Comparison of ENCODE assay signal across 13 cellular contexts in the genomic region with DNA sequence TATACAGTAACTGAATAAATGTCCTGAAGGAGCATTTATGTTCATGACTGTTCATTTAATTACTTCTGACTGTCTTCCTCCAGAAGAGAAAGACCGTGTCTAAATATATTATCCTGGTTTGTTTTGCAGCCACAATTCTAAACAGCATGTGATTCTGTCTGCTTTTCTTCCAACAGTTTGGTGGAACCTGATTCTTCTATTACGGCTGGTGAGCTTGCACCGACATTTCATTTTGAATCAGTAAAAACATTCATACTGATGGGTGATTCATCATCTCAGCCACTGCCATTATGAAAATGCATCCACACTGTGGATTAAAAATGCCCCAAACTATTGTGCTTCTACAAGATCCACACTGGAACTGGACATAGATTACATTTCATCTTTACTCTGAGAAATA. TPM values are rescaled to one million over a fixed set of nuclear protein-coding genes. Genes with fewer than 3 reads are reported as not detected.
DNase-seq lines count a peak whose midpoint lies in the region; ATAC-seq and TF ChIP-seq lines count a peak whose summit lies in the region.
"Had no signal": no experiment of that assay in that cellular context is flagged by ENCODE, and none has a peak within 500 bp of the region (broad histone marks: within the 10 kb centered on the region; RNA-seq: fewer than 3 reads in every experiment).

No MANE protein-coding gene starts in this region.

- H3K27ac ChIP-seq in heart left ventricle = peak overlapping the region in 9 of 12 donors; percentile 14 to 68 (median 38)
- no peak overlapping the region for H3K27ac ChIP-seq in right cardiac atrium (ENCODE audit: low read length)
- H3K27ac ChIP-seq in naive thymus-derived CD4-positive, alpha-beta T cell (ENCODE audit: low read depth, low read length) = no peak overlapping the region
- H3K27ac ChIP-seq in uterus = peak overlapping the region; percentile 68 to 85

- H3K27ac Mint-ChIP-seq in naive thymus-derived CD4-positive, alpha-beta T cell = peak overlapping the region in 8 of 9 donors; percentile 30 to 97 (median 80)

- H3K4me1 Mint-ChIP-seq in naive thymus-derived CD4-positive, alpha-beta T cell = peaks cover 23 to 54% (median 45%) of the 10 kb centered on the region in 7 donors

- H3K27me3 ChIP-seq in heart left ventricle = no peaks in the 10 kb centered on the region
- H3K27me3 ChIP-seq in right cardiac atrium (ENCODE audit: control insufficient read depth, insufficient read depth) = no peaks in the 10 kb centered on the region
- H3K27me3 ChIP-seq in naive thymus-derived CD4-positive, alpha-beta T cell (ENCODE audit: control insufficient read depth in 2 of 2, insufficient read depth in 2 of 2, low read length in 2 of 2) = no peaks in the 10 kb centered on the region
- no peaks in the 10 kb centered on the region for H3K27me3 ChIP-seq in uterus

- no peak for DNase-seq in heart left ventricle
- DNase-seq in right cardiac atrium = no peak
- peak; percentile 46 for DNase-seq in choroid plexus epithelial cell (ENCODE audit: low read depth)
- no peak for DNase-seq in naive thymus-derived CD4-positive, alpha-beta T cell
- no peak for DNase-seq in uterus
- no peak for DNase-seq in central memory CD4-positive, alpha-beta T cell
- DNase-seq: DMS153; effector CD8-positive, alpha-beta T cell; NK-92 treated with Interleukin-12 subunit alpha and Interleukin-12 subunit beta, amount 100 ng/mL, for 24 hours; SHP77 treated with DMSO at 0.1 percent for 48 hours had no signal

- intact Hi-C loops in heart left ventricle (cut with DNase I) = loop anchor here in 1 of 10 donors (10.0 kb wide), 2 partner anchors 54 to 56 kb away; no protein-coding TSS in a partner anchor
- intact Hi-C loops in right cardiac atrium (cut with DNase I) = no loop called here
- intact Hi-C loops in naive thymus-derived CD4-positive, alpha-beta T cell (cut with micrococcal nuclease) = no loop called here
- intact Hi-C loops in uterus (cut with DNase I; ENCODE audit: low total_unique reads) = no loop called here

- CTCF ChIA-PET in naive thymus-derived CD4-positive, alpha-beta T cell (lab: Charles Lee) = no interaction called here

- TF ChIP-seq CTCF in heart left ventricle (IDR thresholded peaks at IDR 0.05) (no peak), choroid plexus epithelial cell (conservative IDR thresholded peaks at IDR 0.05; ENCODE audit: low read depth, low read length) (no peak), uterus (IDR thresholded peaks at IDR 0.05) (no peak)

- TF ChIP-seq POLR2A in heart left ventricle (IDR thresholded peaks at IDR 0.05) (no peak), uterus (IDR thresholded peaks at IDR 0.05) (no peak)

- H3K9me3 ChIP-seq in heart left ventricle (no peaks in the 10 kb centered on the region), right cardiac atrium (ENCODE audit: control insufficient read depth, low read length) (no peaks in the 10 kb centered on the region), uterus (no peaks in the 10 kb centered on the region)
- no peaks in the 10 kb centered on the region for H3K9me3 ChIP-seq in naive thymus-derived CD4-positive, alpha-beta T cell (ENCODE audit: control insufficient read depth in 2 of 3, low read length in 3 of 3)

- peaks cover 0 to 76% (median 58%) of the 10 kb centered on the region in 9 donors for H3K36me3 ChIP-seq in heart left ventricle
- peaks cover 0 to 51% (median 0%) of the 10 kb centered on the region in 3 experiments for H3K36me3 ChIP-seq in naive thymus-derived CD4-positive, alpha-beta T cell (ENCODE audit: control insufficient read depth in 2 of 3, insufficient read depth in 3 of 3, low read length in 3 of 3)
- H3K36me3 ChIP-seq in uterus = no peaks in the 10 kb centered on the region

- WGBS in heart left ventricle, 4 donors = 82 to 93% (median 83%) methylated on average over 3 of the region's 3 CpGs
- 89% methylated on average over 3 of the region's 3 CpGs for WGBS in right cardiac atrium

- peaks cover 0 to 1% (median 0%) of the 10 kb centered on the region in 11 donors for H3K9me3 Mint-ChIP-seq in naive thymus-derived CD4-positive, alpha-beta T cell

- ATAC-seq in heart left ventricle (no peak), right cardiac atrium (no peak), GM18870 (IDR thresholded peaks at IDR 0.05; ENCODE audit: unreplicated experiment) (no peak), HG02623 (IDR thresholded peaks at IDR 0.05; ENCODE audit: unreplicated experiment) (no peak)
- no peak for ATAC-seq in naive thymus-derived CD4-positive, alpha-beta T cell

- H3K27me3 Mint-ChIP-seq in naive thymus-derived CD4-positive, alpha-beta T cell = no peaks in the 10 kb centered on the region

- no peak overlapping the region for H3K4me3 Mint-ChIP-seq in naive thymus-derived CD4-positive, alpha-beta T cell

- POLR2A ChIA-PET in naive thymus-derived CD4-positive, alpha-beta T cell (lab: Charles Lee) = interaction anchor here (1.1 to 2.7 kb wide), 2 partner anchors 16 to 17 kb away, joined by 3 to 8 read pairs; a partner anchor contains a TSS

- H3K4me3 ChIP-seq in heart left ventricle (no peak overlapping the region), right cardiac atrium (ENCODE audit: low read length) (no peak overlapping the region), choroid plexus epithelial cell (ENCODE audit: low read depth, low read length) (no peak overlapping the region), uterus (no peak overlapping the region)
- H3K4me3 ChIP-seq in naive thymus-derived CD4-positive, alpha-beta T cell (ENCODE audit: low read length) = no peak overlapping the region
- H3K4me3 ChIP-seq: skin epidermis had no signal

- H3K36me3 Mint-ChIP-seq in naive thymus-derived CD4-positive, alpha-beta T cell = peaks cover 0 to 71% (median 33%) of the 10 kb centered on the region in 5 donors

- H3K4me1 ChIP-seq in heart left ventricle (peaks cover 14 to 82% (median 46%) of the 10 kb centered on the region in 12 donors), right cardiac atrium (ENCODE audit: control insufficient read depth, insufficient read depth, low read length) (peaks cover 21% of the 10 kb centered on the region), uterus (peaks cover 0 to 4% of the 10 kb centered on the region in 2 donors)
- H3K4me1 ChIP-seq in naive thymus-derived CD4-positive, alpha-beta T cell (ENCODE audit: control insufficient read depth in 2 of 2, insufficient read depth in 2 of 2, low read length in 2 of 2) = peaks cover 30 to 35% of the 10 kb centered on the region in 2 donors

RNA-seq across cellular contexts. Expression of a gene that starts 16.9 kb away (rescaled TPM):
- total RNA-seq in heart left ventricle (10 to 100 TPM in 1 of 9 donors, 1 to 10 TPM in 8; 6.3 to 11.5 (median 7.9) TPM), right cardiac atrium (1 to 10 TPM; 6.1 to 9.2 (median 7.9) TPM), uterus (10 to 100 TPM in 2 of 4 donors, 1 to 10 TPM in 2; 1.5 to 20.5 (median 9.4) TPM)
- polyA plus RNA-seq in heart left ventricle (10 to 100 TPM in 1 of 2 donors, 1 to 10 TPM in 1; 9.1 to 12.1 TPM), right cardiac atrium (12.5 TPM)
- 10 to 100 TPM in 3 of 5 experiments, 1 to 10 TPM in 2; 6.4 to 20.6 (median 18.5) TPM for total RNA-seq in naive thymus-derived CD4-positive, alpha-beta T cell
- polyA plus RNA-seq in naive thymus-derived CD4-positive, alpha-beta T cell = 10 to 100 TPM in 1 of 2 donors, 1 to 10 TPM in 1; 9.8 to 13.4 TPM

RNA-seq across cellular contexts. Expression of a gene that starts 17.0 kb away (rescaled TPM):
- total RNA-seq in heart left ventricle (10 to 100 TPM in 3 of 9 donors, 1 to 10 TPM in 6; 5.7 to 17.4 (median 9.0) TPM), right cardiac atrium (1 to 10 TPM; 5.1 to 8.3 (median 6.4) TPM), uterus (10 to 100 TPM; 14.7 to 27.2 (median 21.1) TPM)
- polyA plus RNA-seq in heart left ventricle (1 to 10 TPM; 5.6 to 9.6 TPM), right cardiac atrium (5.1 TPM)
- total RNA-seq in naive thymus-derived CD4-positive, alpha-beta T cell = 1 to 10 TPM in 4 of 5 experiments, under 1 TPM in 1; 0.48 to 4.1 (median 2.6) TPM
- 1 to 10 TPM; 3.5 to 5.0 TPM for polyA plus RNA-seq in naive thymus-derived CD4-positive, alpha-beta T cell

Comparison
In these comparisons a context has a peak if more than half of its experiments do, and no peak if none do; other contexts are left out.
1. H3K27ac ChIP-seq: peak in heart left ventricle (9 of 12) and uterus (2 of 2); none in right cardiac atrium (single experiment) and naive thymus-derived CD4-positive, alpha-beta T cell (single experiment).